In genomic region chr4:7890635-7891393, GRCh38 we compare ENCODE assay signal across 9 cellular contexts. TPM values are rescaled to one million over a fixed set of nuclear protein-coding genes. Genes with fewer than 3 reads are reported as not detected.
DNase-seq lines count a peak whose midpoint lies in the region; ATAC-seq and FAIRE-seq lines count a peak whose summit lies in the region.
"Had no signal": no experiment of that assay in that cellular context is flagged by ENCODE, and none has a peak within 500 bp of the region (broad histone marks: within the 10 kb centered on the region; RNA-seq: fewer than 3 reads in every experiment).

No MANE protein-coding gene starts in this region.

- CTCF ChIA-PET in naive thymus-derived CD4-positive, alpha-beta T cell (lab: Charles Lee), result interaction anchor here (0.6 kb wide), 1 partner anchor 324 kb away, joined by 7 read pairs; no protein-coding TSS in a partner anchor

- POLR2A ChIA-PET in naive thymus-derived CD4-positive, alpha-beta T cell (lab: Charles Lee), result no interaction called here

- H3K9me3 Mint-ChIP-seq in naive thymus-derived CD4-positive, alpha-beta T cell, result peaks cover 0 to 27% (median 12%) of the 10 kb centered on the region in 11 donors

- no peak for ATAC-seq in naive thymus-derived CD4-positive, alpha-beta T cell
- ATAC-seq in HG02763 (IDR thresholded peaks at IDR 0.05; ENCODE audit: unreplicated experiment), result no peak

- peaks cover 6 to 24% (median 21%) of the 10 kb centered on the region in 5 donors for H3K36me3 Mint-ChIP-seq in naive thymus-derived CD4-positive, alpha-beta T cell

- H3K9me3 ChIP-seq in naive thymus-derived CD4-positive, alpha-beta T cell (ENCODE audit: control insufficient read depth in 2 of 3, low read length in 3 of 3), result peaks cover 0 to 10% (median 5%) of the 10 kb centered on the region in 3 experiments

- no peaks in the 10 kb centered on the region for H3K4me1 ChIP-seq in naive thymus-derived CD4-positive, alpha-beta T cell (ENCODE audit: control insufficient read depth in 2 of 2, insufficient read depth in 2 of 2, low read length in 2 of 2)

- H3K4me1 Mint-ChIP-seq in naive thymus-derived CD4-positive, alpha-beta T cell, result peaks cover 6 to 44% (median 33%) of the 10 kb centered on the region in 7 donors

- H3K27ac Mint-ChIP-seq in naive thymus-derived CD4-positive, alpha-beta T cell, result peak overlapping the region in 1 of 9 donors; percentile 23
- H3K27ac Mint-ChIP-seq: CD4-positive, alpha-beta memory T cell had no signal

- H3K4me3 ChIP-seq in naive thymus-derived CD4-positive, alpha-beta T cell (ENCODE audit: low read length), result no peak overlapping the region

- no peak overlapping the region for H3K4me3 Mint-ChIP-seq in naive thymus-derived CD4-positive, alpha-beta T cell
- H3K4me3 Mint-ChIP-seq: CD4-positive, alpha-beta memory T cell had no signal

- no peaks in the 10 kb centered on the region for H3K36me3 ChIP-seq in naive thymus-derived CD4-positive, alpha-beta T cell (ENCODE audit: control insufficient read depth in 2 of 3, insufficient read depth in 3 of 3, low read length in 3 of 3)

- DNase-seq in HT-29 (ENCODE audit: low spot score) (peak; percentile 38), amniotic stem cell (lab: John Stamatoyannopoulos, UW) (peak; percentile 77), iris pigment epithelial cell (ENCODE audit: low read depth) (peak; percentile 86), activated gamma-delta T cell (lab: John Stamatoyannopoulos, UW) (no peak)
- DNase-seq in effector CD4-positive, alpha-beta T cell, result no peak
- DNase-seq in naive thymus-derived CD4-positive, alpha-beta T cell, result no peak
- DNase-seq: CD4-positive, alpha-beta memory T cell had no signal

- no peaks in the 10 kb centered on the region for H3K27me3 ChIP-seq in naive thymus-derived CD4-positive, alpha-beta T cell (ENCODE audit: control insufficient read depth in 2 of 2, insufficient read depth in 2 of 2, low read length in 2 of 2)

- H3K27ac ChIP-seq in naive thymus-derived CD4-positive, alpha-beta T cell (ENCODE audit: low read depth, low read length), result no peak overlapping the region

- FAIRE-seq in A204.1 (lab: Jason Lieb, UNC), result peak; percentile 53

- peaks cover 0 to 6% (median 3%) of the 10 kb centered on the region in 5 donors for H3K27me3 Mint-ChIP-seq in naive thymus-derived CD4-positive, alpha-beta T cell
- H3K27me3 Mint-ChIP-seq: CD4-positive, alpha-beta memory T cell had no signal

- intact Hi-C loops in naive thymus-derived CD4-positive, alpha-beta T cell (cut with micrococcal nuclease), result loop anchor here in 1 of 2 donors (5.0 kb wide), 1 partner anchor 46 kb away; the partner anchor contains the start of gene AFAP1

RNA-seq across cellular contexts. Expression of gene AFAP1, which starts 48.8 kb away (rescaled TPM):
- total RNA-seq in HT-29 (2014; rRNA removed; shearing (Covaris generic)), result 2.9 and 3.7 TPM in 2 replicates
- 10 to 100 TPM in 3 of 5 experiments, 1 to 10 TPM in 2; 8.6 to 27.2 (median 13.3) TPM for total RNA-seq in naive thymus-derived CD4-positive, alpha-beta T cell
- 1 to 10 TPM; 2.2 to 7.4 TPM for polyA plus RNA-seq in naive thymus-derived CD4-positive, alpha-beta T cell

Comparison
In these comparisons a context has a peak if more than half of its experiments do, and no peak if none do; other contexts are left out.
1. DNase-seq: peak in HT-29 (single experiment), amniotic stem cell (single experiment) and iris pigment epithelial cell (single experiment); none in effector CD4-positive, alpha-beta T cell (single experiment), naive thymus-derived CD4-positive, alpha-beta T cell (0 of 9) and activated gamma-delta T cell (single experiment).